26 cellular contexts compared by ENCODE assay signal in the genomic region with DNA sequence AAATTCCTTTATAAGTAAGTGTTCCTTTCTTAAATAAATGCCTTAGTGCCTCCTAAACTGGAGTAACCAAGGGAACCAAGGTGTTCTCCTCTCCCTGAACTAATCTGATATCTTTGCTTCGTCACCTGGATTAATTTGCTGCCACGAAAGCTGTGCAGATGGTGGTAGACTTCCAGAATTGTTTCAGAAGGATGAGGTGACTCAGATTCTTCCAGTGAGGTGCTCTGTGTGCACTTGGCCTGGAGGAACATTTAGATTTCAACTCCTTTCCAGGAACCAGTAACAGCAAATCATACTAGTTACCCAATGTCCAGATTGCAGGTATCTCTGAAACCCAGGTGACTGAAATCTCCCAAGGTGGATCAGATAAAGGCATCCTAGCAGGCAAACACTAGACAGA.
"Had no signal": no experiment of that assay in that cellular context is flagged by ENCODE, and none has a peak within 500 bp of the region (broad histone marks: within the 10 kb centered on the region; RNA-seq: fewer than 3 reads in every experiment).

No MANE protein-coding gene starts in this region.

- H3K27me3 ChIP-seq: dorsolateral prefrontal cortex, esophagus muscularis mucosa, heart right ventricle, ovary, right lobe of liver, tibial nerve, upper lobe of right lung, uterus had no signal

- H3K4me3 Mint-ChIP-seq: immature natural killer cell; natural killer cell; stimulated activated naive B cell treated with anti-CD40 and anti-IgM and Interleukin-4, amounts not matched to agents 10 μg/mL and 1 μg/mL and 100 μg/mL, for 72 hours; stimulated activated naive CD8-positive, alpha-beta T cell treated with anti-CD3 and anti-CD28 coated beads, Interleukin-15, Interleukin-2, amounts not matched to agents 100 ng/mL and 50 ng/mL, for 24 hours had no signal

- H3K27ac Mint-ChIP-seq: immature natural killer cell; natural killer cell; stimulated activated naive B cell treated with anti-CD40 and anti-IgM and Interleukin-4, amounts not matched to agents 10 μg/mL and 1 μg/mL and 100 μg/mL, for 72 hours; stimulated activated naive CD8-positive, alpha-beta T cell treated with anti-CD3 and anti-CD28 coated beads, Interleukin-15, Interleukin-2, amounts not matched to agents 100 ng/mL and 50 ng/mL, for 24 hours had no signal

- DNase-seq: cerebellar nuclear complex; dorsolateral prefrontal cortex; effector CD4-positive, alpha-beta T cell; foreskin melanocyte; glutamatergic neuron; heart right ventricle; hippocampal formation; immature natural killer cell; natural killer cell; occipital lobe; ovary; posterior cingulate gyrus; right lobe of liver; small intestine; stimulated activated CD4-positive, alpha-beta T cell treated with anti-CD3 and anti-CD28 coated beads, Interleukin-15, amount 100 ng/mL, for 24 hours; stimulated activated CD4-positive, alpha-beta T cell treated with anti-CD3 and anti-CD28 coated beads, Interleukin-2, amount 100 ng/mL, for 48 hours; stimulated activated naive B cell treated with anti-CD40 and anti-IgM and Interleukin-4, amounts not matched to agents 10 μg/mL and 1 μg/mL and 100 μg/mL, for 72 hours; upper lobe of right lung; uterus had no signal

- H3K36me3 Mint-ChIP-seq: immature natural killer cell; natural killer cell; stimulated activated naive B cell treated with anti-CD40 and anti-IgM and Interleukin-4, amounts not matched to agents 10 μg/mL and 1 μg/mL and 100 μg/mL, for 72 hours had no signal

- H3K27ac ChIP-seq: dorsolateral prefrontal cortex, esophagus muscularis mucosa, heart right ventricle, ovary, right lobe of liver, tibial nerve, upper lobe of right lung, uterus had no signal

- ATAC-seq: heart right ventricle; left lobe of liver; natural killer cell; right lobe of liver; stimulated activated naive B cell treated with anti-CD40 and anti-IgM and Interleukin-4, amounts not matched to agents 10 μg/mL and 1 μg/mL and 100 μg/mL, for 72 hours; upper lobe of right lung had no signal

- FAIRE-seq: colon, keratinocyte, small intestine had no signal

- H3K4me1 Mint-ChIP-seq: immature natural killer cell; natural killer cell; stimulated activated naive B cell treated with anti-CD40 and anti-IgM and Interleukin-4, amounts not matched to agents 10 μg/mL and 1 μg/mL and 100 μg/mL, for 72 hours had no signal

- H3K4me3 ChIP-seq: dorsolateral prefrontal cortex, esophagus muscularis mucosa, heart right ventricle, ovary, right lobe of liver, thoracic aorta, tibial nerve, upper lobe of right lung, uterus had no signal

- H3K9me3 ChIP-seq: ovary, right lobe of liver, thoracic aorta, tibial nerve, upper lobe of right lung, uterus had no signal

- H3K9me3 Mint-ChIP-seq: stimulated activated naive CD8-positive, alpha-beta T cell treated with anti-CD3 and anti-CD28 coated beads, Interleukin-15, Interleukin-2, amounts not matched to agents 100 ng/mL and 50 ng/mL, for 24 hours had no signal

- H3K27me3 Mint-ChIP-seq: stimulated activated naive CD8-positive, alpha-beta T cell treated with anti-CD3 and anti-CD28 coated beads, Interleukin-15, Interleukin-2, amounts not matched to agents 100 ng/mL and 50 ng/mL, for 24 hours had no signal

- H3K4me1 ChIP-seq: esophagus muscularis mucosa, heart right ventricle, right lobe of liver, tibial nerve, upper lobe of right lung, uterus had no signal

- H3K36me3 ChIP-seq: esophagus muscularis mucosa, heart right ventricle, ovary, right lobe of liver, thoracic aorta, tibial nerve, upper lobe of right lung, uterus had no signal
